ENCODE assay signal across 4 cellular contexts in the genomic region with DNA sequence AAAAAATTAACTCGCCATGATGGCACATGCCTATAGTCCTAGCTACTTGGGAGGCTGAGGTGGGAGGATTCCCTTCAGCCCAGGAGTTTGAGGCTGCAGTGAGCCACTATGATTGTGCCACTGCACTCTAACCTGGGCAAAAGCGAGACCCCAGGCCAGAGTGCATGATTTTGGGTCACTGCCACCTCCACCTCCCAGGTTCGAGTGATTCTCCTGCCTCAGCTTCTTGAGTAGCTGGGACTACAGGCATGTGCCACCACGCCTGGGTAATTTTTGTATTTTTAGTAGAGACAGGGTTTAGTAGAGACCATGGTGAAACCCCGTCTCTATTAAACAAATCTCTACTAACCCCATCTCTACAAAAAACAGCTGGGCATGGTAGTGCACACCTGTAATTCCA. TPM values are rescaled to one million over a fixed set of nuclear protein-coding genes. Genes with fewer than 3 reads are reported as not detected.
"Had no signal": no experiment of that assay in that cellular context is flagged by ENCODE, and none has a peak within 500 bp of the region (broad histone marks: within the 10 kb centered on the region; RNA-seq: fewer than 3 reads in every experiment).

No MANE protein-coding gene starts in this region.

RNA-seq across cellular contexts. Expression of a gene that starts 18.5 kb away (rescaled TPM):
- total RNA-seq: HT-29, HT1080 had no signal

RNA-seq across cellular contexts. Expression of a gene that starts 26.7 kb away (rescaled TPM):
- total RNA-seq: HT1080, IMR-90 had no signal
- polyA plus RNA-seq: IgD-negative memory B cell had no signal
